In genomic region chr16:3671424-3671823, GRCh38 we compare ENCODE assay signal across 29 cellular contexts.
"Had no signal": no experiment of that assay in that cellular context is flagged by ENCODE, and none has a peak within 500 bp of the region (broad histone marks: within the 10 kb centered on the region; RNA-seq: fewer than 3 reads in every experiment).

No MANE protein-coding gene starts in this region.

- H3K4me1 ChIP-seq: breast epithelium, gastrocnemius medialis, lower lobe of right lung, neural progenitor cell, right atrium auricular region had no signal

- ATAC-seq: activated CD4-positive, CD25-positive, alpha-beta regulatory T cell treated with anti-CD3 and anti-CD28 coated beads, Interleukin-2, amount 50 U/mL, for 24 hours; activated naive CD8-positive, alpha-beta T cell treated with anti-CD3 and anti-CD28 coated beads, Interleukin-2, amount 50 U/mL, for 24 hours; gastrocnemius medialis; lower lobe of right lung had no signal

- H3K27me3 Mint-ChIP-seq: activated naive CD4-positive, alpha-beta T cell treated with anti-CD3 and anti-CD28 coated beads, Interleukin-2, amount 50 U/mL, for 24 hours; activated naive CD8-positive, alpha-beta T cell treated with anti-CD3 and anti-CD28 coated beads, Interleukin-2, amount 50 U/mL, for 24 hours; activated T-cell treated with anti-CD3 and anti-CD28 coated beads, Interleukin-2, amount 50 U/mL, for 24 hours had no signal

- H3K27ac Mint-ChIP-seq: activated naive CD4-positive, alpha-beta T cell treated with anti-CD3 and anti-CD28 coated beads, Interleukin-2, amount 50 U/mL, for 24 hours; activated naive CD8-positive, alpha-beta T cell treated with anti-CD3 and anti-CD28 coated beads, Interleukin-2, amount 50 U/mL, for 24 hours; activated T-cell treated with anti-CD3 and anti-CD28 coated beads, Interleukin-2, amount 50 U/mL, for 24 hours had no signal

- H3K4me3 Mint-ChIP-seq: activated naive CD4-positive, alpha-beta T cell treated with anti-CD3 and anti-CD28 coated beads, Interleukin-2, amount 50 U/mL, for 24 hours; activated naive CD8-positive, alpha-beta T cell treated with anti-CD3 and anti-CD28 coated beads, Interleukin-2, amount 50 U/mL, for 24 hours; activated T-cell treated with anti-CD3 and anti-CD28 coated beads, Interleukin-2, amount 50 U/mL, for 24 hours; natural killer cell; neural progenitor cell had no signal

- H3K27ac ChIP-seq: breast epithelium, gastrocnemius medialis, hepatocyte, lower lobe of right lung, neural progenitor cell, right atrium auricular region, thoracic aorta, WERI-Rb-1 had no signal

- H3K27me3 ChIP-seq: breast epithelium, gastrocnemius medialis, hepatocyte, neural progenitor cell, right atrium auricular region had no signal

- H3K4me3 ChIP-seq: breast epithelium, gastrocnemius medialis, hepatocyte, lower lobe of right lung, neural progenitor cell, right atrium auricular region, thoracic aorta had no signal

- H3K9me3 ChIP-seq: breast epithelium, gastrocnemius medialis, lower lobe of right lung, right atrium auricular region, thoracic aorta had no signal

- DNase-seq: activated CD4-positive, alpha-beta T cell treated with anti-CD3 and anti-CD28 coated beads for 48 hours; activated CD4-positive, alpha-beta T cell treated with anti-CD3 and anti-CD28 coated beads, Interleukin-2, amount 50 U/mL, for 48 hours; activated CD8-positive, alpha-beta memory T cell treated with anti-CD3 and anti-CD28 coated beads, Interleukin-2, amount 50 U/mL, for 48 hours; activated gamma-delta T cell; activated naive CD8-positive, alpha-beta T cell treated with anti-CD3 and anti-CD28 coated beads, Interleukin-2, amount 50 U/mL, for 24 hours; activated T-cell treated with anti-CD3 and anti-CD28 coated beads, Interleukin-2, amount 50 U/mL, for 24 hours; amygdala; central memory CD4-positive, alpha-beta T cell; dermis blood vessel endothelial cell; effector CD4-positive, alpha-beta T cell; gastrocnemius medialis; glutamatergic neuron; islet precursor cell; lower lobe of right lung; mesenchymal stem cell; natural killer cell; stimulated activated CD4-positive, alpha-beta T cell treated with anti-CD3 and anti-CD28 coated beads, Interleukin-15, amount 100 ng/mL, for 24 hours; stimulated activated CD4-positive, alpha-beta T cell treated with anti-CD3 and anti-CD28 coated beads, Interleukin-2, amount 100 ng/mL, for 24 hours; stimulated activated naive CD4-positive, alpha-beta T cell treated with Interleukin-2 at 50 U/mL for 16 hours; T1000; trophoblast cell; WERI-Rb-1 had no signal

- H3K36me3 ChIP-seq: breast epithelium, neural progenitor cell had no signal

- H3K36me3 Mint-ChIP-seq: natural killer cell had no signal

- H3K9me3 Mint-ChIP-seq: activated naive CD4-positive, alpha-beta T cell treated with anti-CD3 and anti-CD28 coated beads, Interleukin-2, amount 50 U/mL, for 24 hours; activated naive CD8-positive, alpha-beta T cell treated with anti-CD3 and anti-CD28 coated beads, Interleukin-2, amount 50 U/mL, for 24 hours; activated T-cell treated with anti-CD3 and anti-CD28 coated beads, Interleukin-2, amount 50 U/mL, for 24 hours; natural killer cell; neural progenitor cell had no signal
